In the genomic region with DNA sequence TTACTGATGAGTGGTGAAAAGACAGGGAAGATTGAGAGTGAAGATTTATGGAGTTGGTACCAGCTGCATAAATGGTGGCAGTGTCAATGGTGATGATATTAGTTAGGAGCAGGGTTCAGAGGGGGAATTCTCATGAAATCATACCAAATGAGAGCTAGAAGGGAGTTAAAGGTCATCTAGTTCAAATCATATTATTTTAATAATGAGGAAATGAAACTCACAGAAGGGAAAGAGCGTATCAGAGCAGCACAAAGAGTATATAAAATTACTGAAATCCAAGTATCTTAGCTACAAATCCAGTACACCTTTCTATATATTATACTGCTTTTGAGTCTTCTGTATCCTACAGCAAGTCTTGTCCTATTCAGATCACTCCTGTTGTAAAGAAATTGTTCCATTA, we compare ENCODE assay signal across 20 cellular contexts. TPM values are rescaled to one million over a fixed set of nuclear protein-coding genes. Genes with fewer than 3 reads are reported as not detected.
DNase-seq lines count a peak whose midpoint lies in the region; ATAC-seq and TF ChIP-seq lines count a peak whose summit lies in the region.
"Had no signal": no experiment of that assay in that cellular context is flagged by ENCODE, and none has a peak within 500 bp of the region (broad histone marks: within the 10 kb centered on the region; RNA-seq: fewer than 3 reads in every experiment).

No MANE protein-coding gene starts in this region.

- H3K9me2 ChIP-seq in Loucy (replicated peaks; ENCODE audit: low read depth, low read length), result no peaks in the 10 kb centered on the region

- peak overlapping the region; percentile 76 for H3K4me2 ChIP-seq in Loucy (ENCODE audit: low read depth, low read length, poor library complexity, severe bottlenecking)

- H3K27me3 Mint-ChIP-seq in natural killer cell treated with Interleukin-12 subunit alpha and Interleukin-12 subunit beta and Interleukin-15 and Interleukin-18, amount 100 ng/mL, for 72 hours, result peaks cover 0 to 2% of the 10 kb centered on the region in 2 donors
- H3K27me3 Mint-ChIP-seq in natural killer cell (ENCODE audit: low read depth in 2 of 2), result no peaks in the 10 kb centered on the region
- H3K27me3 Mint-ChIP-seq in activated naive CD8-positive, alpha-beta T cell treated with anti-CD3 and anti-CD28 coated beads, Interleukin-2, amount 10 ng/mL, durations not matched to agents 7 days and 5 days, result no peaks in the 10 kb centered on the region
- H3K27me3 Mint-ChIP-seq in osteocyte (ENCODE audit: unreplicated experiment), result peaks cover 5% of the 10 kb centered on the region

- H3K4me1 Mint-ChIP-seq in natural killer cell treated with Interleukin-12 subunit alpha and Interleukin-12 subunit beta and Interleukin-15 and Interleukin-18, amount 100 ng/mL, for 72 hours (ENCODE audit: low read depth in 2 of 2), result peaks cover 28 to 55% of the 10 kb centered on the region in 2 donors
- H3K4me1 Mint-ChIP-seq in natural killer cell (peaks cover 44 to 53% of the 10 kb centered on the region in 2 donors), osteocyte (ENCODE audit: unreplicated experiment) (no peaks in the 10 kb centered on the region)
- H3K4me1 Mint-ChIP-seq in activated naive CD8-positive, alpha-beta T cell treated with anti-CD3 and anti-CD28 coated beads, Interleukin-2, amount 10 ng/mL, durations not matched to agents 7 days and 5 days, result peaks cover 43% of the 10 kb centered on the region

- peaks cover 20% of the 10 kb centered on the region for H3K36me3 Mint-ChIP-seq in natural killer cell treated with Interleukin-12 subunit alpha and Interleukin-12 subunit beta and Interleukin-15 and Interleukin-18, amount 100 ng/mL, for 72 hours
- H3K36me3 Mint-ChIP-seq in natural killer cell (no peaks in the 10 kb centered on the region), osteocyte (ENCODE audit: unreplicated experiment) (no peaks in the 10 kb centered on the region)
- H3K36me3 Mint-ChIP-seq in activated naive CD8-positive, alpha-beta T cell treated with anti-CD3 and anti-CD28 coated beads, Interleukin-2, amount 10 ng/mL, durations not matched to agents 7 days and 5 days, result peaks cover 47% of the 10 kb centered on the region

- H3K36me3 ChIP-seq in Loucy (ENCODE audit: insufficient read depth, low read length) (no peaks in the 10 kb centered on the region), esophagus squamous epithelium (no peaks in the 10 kb centered on the region)
- H3K36me3 ChIP-seq: right lobe of liver had no signal

- H3K4me3 Mint-ChIP-seq in natural killer cell treated with Interleukin-12 subunit alpha and Interleukin-12 subunit beta and Interleukin-15 and Interleukin-18, amount 100 ng/mL, for 72 hours, result peak overlapping the region; percentile 92
- H3K4me3 Mint-ChIP-seq in natural killer cell, result no peak overlapping the region
- H3K4me3 Mint-ChIP-seq in activated naive CD8-positive, alpha-beta T cell treated with anti-CD3 and anti-CD28 coated beads, Interleukin-2, amount 10 ng/mL, durations not matched to agents 7 days and 5 days, result peak overlapping the region; percentile 97
- no peak overlapping the region for H3K4me3 Mint-ChIP-seq in osteocyte (ENCODE audit: unreplicated experiment)

- no peaks in the 10 kb centered on the region for H3F3A ChIP-seq in Loucy (ENCODE audit: low read depth)

- H4K20me1 ChIP-seq in Loucy (ENCODE audit: insufficient read depth, low read length, poor library complexity, severe bottlenecking), result no peaks in the 10 kb centered on the region

- H2AFZ ChIP-seq in Loucy (ENCODE audit: low read length), result no peak overlapping the region

- peaks cover 43% of the 10 kb centered on the region for H3K4me1 ChIP-seq in Loucy (ENCODE audit: insufficient read depth, low read length, poor library complexity, severe bottlenecking)
- H3K4me1 ChIP-seq in esophagus squamous epithelium, result no peaks in the 10 kb centered on the region
- H3K4me1 ChIP-seq: right lobe of liver had no signal

- ATAC-seq in natural killer cell treated with Interleukin-12 subunit alpha and Interleukin-12 subunit beta and Interleukin-15 and Interleukin-18, amount 100 ng/mL, for 72 hours, result no peak
- ATAC-seq in natural killer cell (no peak), GM18873 (IDR thresholded peaks at IDR 0.05; ENCODE audit: low FRiP score, unreplicated experiment) (no peak), HG02852 (IDR thresholded peaks at IDR 0.05; ENCODE audit: unreplicated experiment) (no peak)
- no peak for ATAC-seq in activated naive CD8-positive, alpha-beta T cell treated with anti-CD3 and anti-CD28 coated beads, Interleukin-2, amount 10 ng/mL, durations not matched to agents 7 days and 5 days (ENCODE audit: low read depth)
- ATAC-seq: esophagus mucosa, right lobe of liver had no signal

- H3K79me2 ChIP-seq in Loucy (ENCODE audit: insufficient read depth, low read length), result peaks cover 35% of the 10 kb centered on the region

- H3K4me3 ChIP-seq in Loucy (ENCODE audit: low read length, poor library complexity, severe bottlenecking) (no peak overlapping the region), esophagus squamous epithelium (no peak overlapping the region)
- H3K4me3 ChIP-seq: right lobe of liver had no signal

- H3K27me3 ChIP-seq in Loucy (ENCODE audit: insufficient read depth, low read length, poor library complexity, severe bottlenecking) (no peaks in the 10 kb centered on the region), esophagus squamous epithelium (no peaks in the 10 kb centered on the region)

- no peak for DNase-seq in natural killer cell treated with Interleukin-12 subunit alpha and Interleukin-12 subunit beta and Interleukin-15 and Interleukin-18, amount 100 ng/mL, for 72 hours (ENCODE audit: low spot score)
- DNase-seq in natural killer cell (no peak), osteocyte (ENCODE audit: extremely low spot score, unreplicated experiment) (no peak), esophagus squamous epithelium (lab: John Stamatoyannopoulos, UW) (no peak)
- no peak for DNase-seq in activated naive CD8-positive, alpha-beta T cell treated with anti-CD3 and anti-CD28 coated beads, Interleukin-2, amount 10 ng/mL, durations not matched to agents 7 days and 5 days
- DNase-seq: anterior cingulate cortex; dermis blood vessel endothelial cell; head of caudate nucleus; islet precursor cell; mesendoderm; NCI-H1436 treated with DMSO at 0.1 percent for 48 hours; NCI-H345; nucleus accumbens; right lobe of liver; stimulated activated CD4-positive, alpha-beta T cell treated with anti-CD3 and anti-CD28 coated beads, Interleukin-2, amount 100 ng/mL, for 24 hours; trophoblast cell had no signal

- H3K9me3 ChIP-seq in Loucy (ENCODE audit: insufficient read depth, low read depth, low read length) (no peaks in the 10 kb centered on the region), esophagus squamous epithelium (no peaks in the 10 kb centered on the region)
- H3K9me3 ChIP-seq: right lobe of liver had no signal

- POLR2A ChIA-PET in activated naive CD8-positive, alpha-beta T cell treated with anti-CD3 and anti-CD28 coated beads, Interleukin-2, amount 10 ng/mL, durations not matched to agents 7 days and 5 days (lab: Charles Lee), result interaction anchor here (1.5 kb wide), 1 partner anchor 14 kb away, joined by 5 read pairs; no protein-coding TSS in a partner anchor

- WGBS in esophagus squamous epithelium, 2 donors, result 56 to 88% methylated on average over 1 of the region's 1 CpG

- H3K27ac ChIP-seq in esophagus squamous epithelium, result no peak overlapping the region
- H3K27ac ChIP-seq: right lobe of liver had no signal

- TF ChIP-seq POLR2A in esophagus squamous epithelium (IDR thresholded peaks at IDR 0.05), result no peak

- TF ChIP-seq CTCF in natural killer cell (IDR thresholded peaks at IDR 0.05), result no peak
- no peak for TF ChIP-seq CTCF in Loucy (conservative IDR thresholded peaks at IDR 0.05; ENCODE audit: low read length)
- no peak for TF ChIP-seq CTCF in osteocyte (IDR thresholded peaks at IDR 0.05)
- TF ChIP-seq CTCF in esophagus squamous epithelium (IDR thresholded peaks at IDR 0.05), result no peak

- H3K27ac Mint-ChIP-seq in natural killer cell treated with Interleukin-12 subunit alpha and Interleukin-12 subunit beta and Interleukin-15 and Interleukin-18, amount 100 ng/mL, for 72 hours, result peak overlapping the region; percentile 37 to 73
- peak overlapping the region in 1 of 2 donors; percentile 49 for H3K27ac Mint-ChIP-seq in natural killer cell
- H3K27ac Mint-ChIP-seq in activated naive CD8-positive, alpha-beta T cell treated with anti-CD3 and anti-CD28 coated beads, Interleukin-2, amount 10 ng/mL, durations not matched to agents 7 days and 5 days, result no peak overlapping the region
- H3K27ac Mint-ChIP-seq in osteocyte (ENCODE audit: unreplicated experiment), result no peak overlapping the region

- H3K9ac ChIP-seq in Loucy (ENCODE audit: low read depth, low read length, poor library complexity, severe bottlenecking), result no peak overlapping the region

- intact Hi-C loops in natural killer cell (cut with micrococcal nuclease) (no loop called here), esophagus squamous epithelium (cut with DNase I) (no loop called here)

- no peaks in the 10 kb centered on the region for H3K9me3 Mint-ChIP-seq in natural killer cell treated with Interleukin-12 subunit alpha and Interleukin-12 subunit beta and Interleukin-15 and Interleukin-18, amount 100 ng/mL, for 72 hours
- H3K9me3 Mint-ChIP-seq in natural killer cell, result no peaks in the 10 kb centered on the region
- H3K9me3 Mint-ChIP-seq in activated naive CD8-positive, alpha-beta T cell treated with anti-CD3 and anti-CD28 coated beads, Interleukin-2, amount 10 ng/mL, durations not matched to agents 7 days and 5 days, result peaks cover 1% of the 10 kb centered on the region
- peaks cover 6% of the 10 kb centered on the region for H3K9me3 Mint-ChIP-seq in osteocyte (ENCODE audit: unreplicated experiment)

RNA-seq across cellular contexts. Expression of a gene that starts 5.0 kb away (rescaled TPM):
- total RNA-seq in natural killer cell treated with Interleukin-12 subunit alpha and Interleukin-12 subunit beta and Interleukin-15 and Interleukin-18, amount 100 ng/mL, for 72 hours, result 10 to 100 TPM; 10.1 to 10.4 TPM
- 10 to 100 TPM; 17.4 to 21.5 (median 19.7) TPM for total RNA-seq in natural killer cell
- 10 to 100 TPM; 76.0 to 77.4 TPM for total RNA-seq in activated naive CD8-positive, alpha-beta T cell treated with anti-CD3 and anti-CD28 coated beads, Interleukin-2, amount 10 ng/mL, durations not matched to agents 7 days and 5 days
- total RNA-seq in osteocyte, result not detected in 2 replicates
- total RNA-seq in esophagus squamous epithelium, result 1 to 10 TPM in 1 of 4 donors, under 1 TPM in 2, not detected in 1; 0.38 to 1.9 (median 0.83) TPM
- total RNA-seq: dermis blood vessel endothelial cell had no signal

Comparison
In these comparisons a context has a peak if more than half of its experiments do, and no peak if none do; other contexts are left out.
1. H3K4me3 Mint-ChIP-seq: peak in natural killer cell treated with Interleukin-12 subunit alpha and Interleukin-12 subunit beta and Interleukin-15 and Interleukin-18, amount 100 ng/mL, for 72 hours (single experiment) and activated naive CD8-positive, alpha-beta T cell treated with anti-CD3 and anti-CD28 coated beads, Interleukin-2, amount 10 ng/mL, durations not matched to agents 7 days and 5 days (single experiment); none in natural killer cell (single experiment) and osteocyte (single experiment).
2. H3K27ac Mint-ChIP-seq: peak in natural killer cell treated with Interleukin-12 subunit alpha and Interleukin-12 subunit beta and Interleukin-15 and Interleukin-18, amount 100 ng/mL, for 72 hours (2 of 2); none in activated naive CD8-positive, alpha-beta T cell treated with anti-CD3 and anti-CD28 coated beads, Interleukin-2, amount 10 ng/mL, durations not matched to agents 7 days and 5 days (single experiment) and osteocyte (single experiment).